Comparison of ENCODE assay signal across 1 cellular context in the genomic region with DNA sequence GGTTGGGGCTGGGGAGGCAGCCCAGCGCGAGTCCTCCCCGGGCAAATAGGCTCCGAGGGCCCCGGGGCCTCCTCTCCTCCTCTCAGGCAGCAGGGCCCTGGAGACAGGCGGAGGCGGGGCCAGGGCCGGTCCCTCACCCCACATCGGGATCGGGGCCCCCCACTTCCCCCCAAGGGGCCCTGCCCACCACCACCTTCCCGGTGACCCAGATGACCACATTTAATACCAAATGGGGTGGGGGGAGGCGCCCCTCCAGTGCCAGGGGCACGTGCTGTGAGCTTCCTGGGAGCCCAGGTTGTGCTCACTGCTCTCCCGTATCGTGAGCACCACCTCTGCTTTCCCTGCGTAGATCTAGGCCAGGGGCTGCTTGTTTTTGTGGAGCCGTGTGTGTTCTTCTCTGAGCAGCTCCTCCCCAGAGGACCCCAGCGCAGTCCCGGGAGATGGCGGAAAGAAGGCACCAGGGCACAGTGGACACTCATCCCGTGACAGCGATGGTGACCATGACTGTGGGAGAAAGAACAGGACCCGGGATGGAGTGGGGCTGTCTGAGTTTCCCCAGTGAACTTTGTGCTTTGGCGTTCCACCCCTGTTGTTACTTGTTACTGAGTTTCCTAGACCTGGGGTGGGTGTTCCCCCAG.
TF ChIP-seq lines count a peak whose summit lies in the region.

No MANE protein-coding gene starts in this region.

TF ChIP-seq in liver, 16 proteins besides CTCF, POLR2A, EP300 and RAD21 (continued from another document):
- TF ChIP-seq, protein P1, sequence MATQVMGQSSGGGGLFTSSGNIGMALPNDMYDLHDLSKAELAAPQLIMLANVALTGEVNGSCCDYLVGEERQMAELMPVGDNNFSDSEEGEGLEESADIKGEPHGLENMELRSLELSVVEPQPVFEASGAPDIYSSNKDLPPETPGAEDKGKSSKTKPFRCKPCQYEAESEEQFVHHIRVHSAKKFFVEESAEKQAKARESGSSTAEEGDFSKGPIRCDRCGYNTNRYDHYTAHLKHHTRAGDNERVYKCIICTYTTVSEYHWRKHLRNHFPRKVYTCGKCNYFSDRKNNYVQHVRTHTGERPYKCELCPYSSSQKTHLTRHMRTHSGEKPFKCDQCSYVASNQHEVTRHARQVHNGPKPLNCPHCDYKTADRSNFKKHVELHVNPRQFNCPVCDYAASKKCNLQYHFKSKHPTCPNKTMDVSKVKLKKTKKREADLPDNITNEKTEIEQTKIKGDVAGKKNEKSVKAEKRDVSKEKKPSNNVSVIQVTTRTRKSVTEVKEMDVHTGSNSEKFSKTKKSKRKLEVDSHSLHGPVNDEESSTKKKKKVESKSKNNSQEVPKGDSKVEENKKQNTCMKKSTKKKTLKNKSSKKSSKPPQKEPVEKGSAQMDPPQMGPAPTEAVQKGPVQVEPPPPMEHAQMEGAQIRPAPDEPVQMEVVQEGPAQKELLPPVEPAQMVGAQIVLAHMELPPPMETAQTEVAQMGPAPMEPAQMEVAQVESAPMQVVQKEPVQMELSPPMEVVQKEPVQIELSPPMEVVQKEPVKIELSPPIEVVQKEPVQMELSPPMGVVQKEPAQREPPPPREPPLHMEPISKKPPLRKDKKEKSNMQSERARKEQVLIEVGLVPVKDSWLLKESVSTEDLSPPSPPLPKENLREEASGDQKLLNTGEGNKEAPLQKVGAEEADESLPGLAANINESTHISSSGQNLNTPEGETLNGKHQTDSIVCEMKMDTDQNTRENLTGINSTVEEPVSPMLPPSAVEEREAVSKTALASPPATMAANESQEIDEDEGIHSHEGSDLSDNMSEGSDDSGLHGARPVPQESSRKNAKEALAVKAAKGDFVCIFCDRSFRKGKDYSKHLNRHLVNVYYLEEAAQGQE (IDR thresholded peaks at IDR 0.05), result no peak
